In the genomic region with DNA sequence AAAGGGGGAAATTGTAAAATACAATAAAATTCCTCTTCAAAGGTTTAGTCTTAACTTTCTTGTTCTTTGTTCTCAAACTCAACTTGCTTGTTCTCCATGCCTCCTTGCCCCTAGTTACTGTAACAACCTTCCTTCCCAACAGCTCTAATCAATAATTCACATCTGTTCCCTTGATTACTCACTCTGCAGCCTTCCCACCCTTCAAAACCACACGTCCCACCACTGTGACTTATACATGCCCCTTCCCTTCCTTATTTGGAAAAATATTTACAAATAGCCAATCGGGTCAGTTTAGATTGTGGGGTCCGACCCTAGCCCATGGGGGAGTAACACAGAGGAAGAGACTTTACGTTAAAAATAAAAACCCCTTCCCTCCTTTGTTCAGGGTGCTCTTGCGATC, we compare ENCODE assay signal across 8 cellular contexts. TPM values are rescaled to one million over a fixed set of nuclear protein-coding genes. Genes with fewer than 3 reads are reported as not detected.
DNase-seq lines count a peak whose midpoint lies in the region; ATAC-seq and TF ChIP-seq lines count a peak whose summit lies in the region.

No MANE protein-coding gene starts in this region.

- DNase-seq in AG09309 (ENCODE audit: low read depth): no peak
- DNase-seq in Peyer's patch: no peak
- DNase-seq in effector memory CD8-positive, alpha-beta T cell: no peak
- no peak for DNase-seq in CD1c-positive myeloid dendritic cell (ENCODE audit: extremely low spot score)

- H3K36me3 ChIP-seq in Peyer's patch: no peaks in the 10 kb centered on the region

- peaks cover 7% of the 10 kb centered on the region for H3K36me3 Mint-ChIP-seq in effector memory CD8-positive, alpha-beta T cell (ENCODE audit: insufficient read depth)
- peaks cover 93% of the 10 kb centered on the region for H3K36me3 Mint-ChIP-seq in nephron (ENCODE audit: low read depth)

- H3K4me3 ChIP-seq in AG09309 (ENCODE audit: control insufficient read depth, low read depth, low read length) (peak overlapping the region; percentile 77), Peyer's patch (peak overlapping the region; percentile 49 to 88 (median 64))

- peak; percentile 6 for ATAC-seq in GM19438 (IDR thresholded peaks at IDR 0.05; ENCODE audit: low read depth, unreplicated experiment)
- ATAC-seq in effector memory CD8-positive, alpha-beta T cell (replicated peaks): peak; percentile 1
- ATAC-seq in HG03108 (IDR thresholded peaks at IDR 0.05; ENCODE audit: unreplicated experiment): no peak
- ATAC-seq in HG02678 (IDR thresholded peaks at IDR 0.05; ENCODE audit: unreplicated experiment): no peak

- H3K9me3 ChIP-seq in Peyer's patch: peaks cover 0 to 5% (median 0%) of the 10 kb centered on the region in 4 donors

- H3K9me3 Mint-ChIP-seq in effector memory CD8-positive, alpha-beta T cell: peaks cover 0 to 2% of the 10 kb centered on the region in 2 donors
- H3K9me3 Mint-ChIP-seq in nephron: peaks cover 77% of the 10 kb centered on the region

- H3K27ac ChIP-seq in Peyer's patch: peak overlapping the region; percentile 42 to 87 (median 76)

- TF ChIP-seq CTCF in AG09309 (IDR thresholded peaks at IDR 0.05; ENCODE audit: control insufficient read depth, insufficient read depth, low read depth, low read length, missing control alignments) (no peak), Peyer's patch (IDR thresholded peaks at IDR 0.05) (no peak), nephron (IDR thresholded peaks at IDR 0.05; ENCODE audit: unreplicated experiment in 3 of 3) (no peak)

- no peak for TF ChIP-seq POLR2A in Peyer's patch (IDR thresholded peaks at IDR 0.05)

- peaks cover 18 to 23% of the 10 kb centered on the region in 2 donors for H3K4me1 Mint-ChIP-seq in effector memory CD8-positive, alpha-beta T cell (ENCODE audit: low read depth in 2 of 2)
- H3K4me1 Mint-ChIP-seq in nephron: peaks cover 7% of the 10 kb centered on the region

- no peaks in the 10 kb centered on the region for H3K27me3 Mint-ChIP-seq in effector memory CD8-positive, alpha-beta T cell
- H3K27me3 Mint-ChIP-seq in nephron (ENCODE audit: low read depth): peaks cover 8% of the 10 kb centered on the region

- H3K27ac Mint-ChIP-seq in effector memory CD8-positive, alpha-beta T cell: peak overlapping the region; percentile 92 to 94
- H3K27ac Mint-ChIP-seq in nephron: peak overlapping the region; percentile 97 to 98 (median 98)

- no peaks in the 10 kb centered on the region for H3K27me3 ChIP-seq in Peyer's patch

- peaks cover 0 to 4% (median 0%) of the 10 kb centered on the region in 4 donors for H3K4me1 ChIP-seq in Peyer's patch

- H3K4me3 Mint-ChIP-seq in effector memory CD8-positive, alpha-beta T cell: peak overlapping the region; percentile 98 to 99
- H3K4me3 Mint-ChIP-seq in nephron: peak overlapping the region; percentile 94 to 98 (median 97)

RNA-seq across cellular contexts. Expression of a gene that starts 0.6 kb away (rescaled TPM):
- total RNA-seq in Peyer's patch: 1 to 10 TPM in 3 of 4 donors, under 1 TPM in 1; 0.88 to 8.3 (median 4.9) TPM

RNA-seq across cellular contexts. Expression of a gene that starts 34.4 kb away (rescaled TPM):
- total RNA-seq in Peyer's patch: 10 to 100 TPM; 11.2 to 37.1 (median 12.9) TPM

Comparison
In these comparisons a context has a peak if more than half of its experiments do, and no peak if none do; other contexts are left out.
1. ATAC-seq: peak in GM19438 (single experiment) and effector memory CD8-positive, alpha-beta T cell (single experiment); none in HG03108 (single experiment) and HG02678 (single experiment).